11 cellular contexts compared by ENCODE assay signal in genomic region chr22:39574779-39575551, GRCh38. TPM values are rescaled to one million over a fixed set of nuclear protein-coding genes. Genes with fewer than 3 reads are reported as not detected.
DNase-seq lines count a peak whose midpoint lies in the region; ATAC-seq and TF ChIP-seq lines count a peak whose summit lies in the region.
"Had no signal": no experiment of that assay in that cellular context is flagged by ENCODE, and none has a peak within 500 bp of the region (broad histone marks: within the 10 kb centered on the region; RNA-seq: fewer than 3 reads in every experiment).

No MANE protein-coding gene starts in this region.

- H3K27me3 ChIP-seq in thyroid gland: no peaks in the 10 kb centered on the region

- H3K36me3 ChIP-seq in thyroid gland: no peaks in the 10 kb centered on the region
- H3K36me3 ChIP-seq: esophagus muscularis mucosa, thoracic aorta had no signal

- H3K27ac Mint-ChIP-seq in activated naive CD8-positive, alpha-beta T cell treated with anti-CD3 and anti-CD28 coated beads, Interleukin-2, amount 50 U/mL, for 24 hours: no peak overlapping the region
- no peak overlapping the region for H3K27ac Mint-ChIP-seq in activated naive CD8-positive, alpha-beta T cell treated with anti-CD3 and anti-CD28 coated beads for 36 hours

- H3K9me3 Mint-ChIP-seq in activated naive CD8-positive, alpha-beta T cell treated with anti-CD3 and anti-CD28 coated beads, Interleukin-2, amount 50 U/mL, for 24 hours: no peaks in the 10 kb centered on the region
- no peaks in the 10 kb centered on the region for H3K9me3 Mint-ChIP-seq in activated naive CD8-positive, alpha-beta T cell treated with anti-CD3 and anti-CD28 coated beads for 36 hours

- peaks cover 4 to 7% of the 10 kb centered on the region in 2 donors for H3K4me1 ChIP-seq in thyroid gland
- H3K4me1 ChIP-seq: esophagus muscularis mucosa had no signal

- H3K27ac ChIP-seq in thyroid gland: peak overlapping the region in 1 of 3 donors; percentile 41
- H3K27ac ChIP-seq: esophagus muscularis mucosa, thoracic aorta had no signal

- whole genome bisulfite sequencing in thyroid gland, 2 donors: 79 to 84% methylated on average over 9 to 12 of the region's 14 CpGs

- H3K4me1 Mint-ChIP-seq in activated naive CD8-positive, alpha-beta T cell treated with anti-CD3 and anti-CD28 coated beads, Interleukin-2, amount 50 U/mL, for 24 hours: no peaks in the 10 kb centered on the region
- no peaks in the 10 kb centered on the region for H3K4me1 Mint-ChIP-seq in activated naive CD8-positive, alpha-beta T cell treated with anti-CD3 and anti-CD28 coated beads for 36 hours

- ATAC-seq in activated naive CD8-positive, alpha-beta T cell treated with anti-CD3 and anti-CD28 coated beads, Interleukin-2, amount 50 U/mL, for 24 hours: peak; percentile 9
- peak; percentile 88 for ATAC-seq in SK-N-SH treated with all-trans-retinoic acid at 6 μM for 48 hours
- ATAC-seq in HG02970 (IDR thresholded peaks at IDR 0.05; ENCODE audit: low FRiP score, unreplicated experiment): no peak
- no peak for ATAC-seq in HG03565 (IDR thresholded peaks at IDR 0.05; ENCODE audit: unreplicated experiment)
- ATAC-seq: GM12878 had no signal

- intact Hi-C loops in thyroid gland (cut with DNase I): no loop called here

- H3K4me3 ChIP-seq in fibroblast of the aortic adventitia (ENCODE audit: low read depth, low read length): no peak overlapping the region
- H3K4me3 ChIP-seq in thyroid gland (replicated peaks in 1 of 3): no peak overlapping the region
- H3K4me3 ChIP-seq: esophagus muscularis mucosa, GM12878, thoracic aorta had no signal

- no peaks in the 10 kb centered on the region for H3K9me3 ChIP-seq in thyroid gland
- H3K9me3 ChIP-seq: esophagus muscularis mucosa, thoracic aorta had no signal

- no peaks in the 10 kb centered on the region for H3K36me3 Mint-ChIP-seq in activated naive CD8-positive, alpha-beta T cell treated with anti-CD3 and anti-CD28 coated beads, Interleukin-2, amount 50 U/mL, for 24 hours (ENCODE audit: low read depth)
- H3K36me3 Mint-ChIP-seq in activated naive CD8-positive, alpha-beta T cell treated with anti-CD3 and anti-CD28 coated beads for 36 hours: no peaks in the 10 kb centered on the region

- no peak overlapping the region for H3K4me3 Mint-ChIP-seq in activated naive CD8-positive, alpha-beta T cell treated with anti-CD3 and anti-CD28 coated beads, Interleukin-2, amount 50 U/mL, for 24 hours
- no peak overlapping the region for H3K4me3 Mint-ChIP-seq in activated naive CD8-positive, alpha-beta T cell treated with anti-CD3 and anti-CD28 coated beads for 36 hours

- TF ChIP-seq POLR2A in thyroid gland (IDR thresholded peaks at IDR 0.05): no peak

- H3K27me3 Mint-ChIP-seq in activated naive CD8-positive, alpha-beta T cell treated with anti-CD3 and anti-CD28 coated beads, Interleukin-2, amount 50 U/mL, for 24 hours: peaks cover 14% of the 10 kb centered on the region
- H3K27me3 Mint-ChIP-seq in activated naive CD8-positive, alpha-beta T cell treated with anti-CD3 and anti-CD28 coated beads for 36 hours: peaks cover 3% of the 10 kb centered on the region

- TF ChIP-seq CTCF in fibroblast of the aortic adventitia (IDR thresholded peaks at IDR 0.05; ENCODE audit: insufficient read depth, low read length) (no peak), thyroid gland (IDR thresholded peaks at IDR 0.05) (no peak)

- DNase-seq in activated naive CD8-positive, alpha-beta T cell treated with anti-CD3 and anti-CD28 coated beads, Interleukin-2, amount 50 U/mL, for 24 hours: no peak
- DNase-seq in activated naive CD8-positive, alpha-beta T cell treated with anti-CD3 and anti-CD28 coated beads for 36 hours: no peak
- peak; percentile 69 for DNase-seq in fibroblast of the aortic adventitia (ENCODE audit: low read depth)
- DNase-seq in thyroid gland: peak; percentile 59 to 67
- no peak for DNase-seq in NCI-H1694 (lab: John Stamatoyannopoulos, UW)

TF ChIP-seq in SK-N-SH treated with all-trans-retinoic acid at 6 μM for 48 hours, 23 proteins besides CTCF, POLR2A, EP300 and RAD21:
- TF ChIP-seq OSR1 (CRISPR knock-in tag; IDR thresholded peaks at IDR 0.05) (no peak), SNAI2 (CRISPR knock-in tag; IDR thresholded peaks at IDR 0.05) (no peak), BACH2 (CRISPR knock-in tag; IDR thresholded peaks at IDR 0.05; ENCODE audit: borderline replicate concordance) (no peak), CREB5 (CRISPR knock-in tag; IDR thresholded peaks at IDR 0.05; ENCODE audit: low read depth) (no peak), GLIS3 (CRISPR knock-in tag; IDR thresholded peaks at IDR 0.05) (no peak), RARB (CRISPR knock-in tag; IDR thresholded peaks at IDR 0.05) (no peak), ESRRG (CRISPR knock-in tag; IDR thresholded peaks at IDR 0.05) (no peak), PPARA (CRISPR knock-in tag; IDR thresholded peaks at IDR 0.05; ENCODE audit: borderline replicate concordance) (no peak)

RNA-seq across cellular contexts. Expression of gene CACNA1I, which starts 4.4 kb away (rescaled TPM):
- total RNA-seq in activated naive CD8-positive, alpha-beta T cell treated with anti-CD3 and anti-CD28 coated beads for 36 hours: under 1 TPM; 0.26 to 0.27 TPM
- total RNA-seq in fibroblast of the aortic adventitia (ENCODE audit: low replicate concordance): under 0.01 and 0.08 TPM in 2 replicates
- total RNA-seq in thyroid gland: 10 to 100 TPM in 1 of 4 donors, 1 to 10 TPM in 3; 3.7 to 10.7 (median 6.4) TPM

RNA-seq across cellular contexts. Expression of gene RPS19BP1, which starts 42.4 kb away (rescaled TPM):
- total RNA-seq in activated naive CD8-positive, alpha-beta T cell treated with anti-CD3 and anti-CD28 coated beads for 36 hours: 100 to 1,000 TPM; 104 to 113 TPM
- 39.6 and 108 TPM in 2 replicates for total RNA-seq in fibroblast of the aortic adventitia (ENCODE audit: low replicate concordance)
- total RNA-seq in thyroid gland: 100 to 1,000 TPM; 120 to 243 (median 171) TPM

RNA-seq across cellular contexts. Expression of gene ATF4, which starts 54.6 kb away (rescaled TPM):
- 100 to 1,000 TPM; 806 to 814 TPM for total RNA-seq in activated naive CD8-positive, alpha-beta T cell treated with anti-CD3 and anti-CD28 coated beads for 36 hours
- 259 and 946 TPM in 2 replicates for total RNA-seq in fibroblast of the aortic adventitia (ENCODE audit: low replicate concordance)
- 100 to 1,000 TPM; 173 to 273 (median 210) TPM for total RNA-seq in thyroid gland

Comparison
In these comparisons a context has a peak if more than half of its experiments do, and no peak if none do; other contexts are left out.
1. ATAC-seq: peak in activated naive CD8-positive, alpha-beta T cell treated with anti-CD3 and anti-CD28 coated beads, Interleukin-2, amount 50 U/mL, for 24 hours (single experiment) and SK-N-SH treated with all-trans-retinoic acid at 6 μM for 48 hours (single experiment); none in HG02970 (single experiment) and HG03565 (single experiment).
2. DNase-seq: peak in fibroblast of the aortic adventitia (single experiment) and thyroid gland (2 of 2); none in activated naive CD8-positive, alpha-beta T cell treated with anti-CD3 and anti-CD28 coated beads, Interleukin-2, amount 50 U/mL, for 24 hours (single experiment), activated naive CD8-positive, alpha-beta T cell treated with anti-CD3 and anti-CD28 coated beads for 36 hours (single experiment) and NCI-H1694 (single experiment).